Comparison of ENCODE assay signal across 1 cellular context in genomic region chr5:96942078-96942477, GRCh38.
TF ChIP-seq lines count a peak whose summit lies in the region.

No MANE protein-coding gene starts in this region.

TF ChIP-seq in IMR-90, 13 proteins besides CTCF, POLR2A, EP300 and RAD21 (continued from another document):
- TF ChIP-seq RCOR1 (IDR thresholded peaks at IDR 0.05; ENCODE audit: insufficient replicate concordance, low read length) (no peak), SMC3 (IDR thresholded peaks at IDR 0.05; ENCODE audit: low read depth, low read length) (no peak), MXI1 (IDR thresholded peaks at IDR 0.05; ENCODE audit: borderline replicate concordance, low read depth, low read length) (no peak), NFE2L2 (IDR thresholded peaks at IDR 0.05; ENCODE audit: low read depth, low read length) (no peak), RFX5 (IDR thresholded peaks at IDR 0.05; ENCODE audit: low read depth, low read length) (no peak), CHD1 (IDR thresholded peaks at IDR 0.05; ENCODE audit: low read depth, low read length) (no peak), CEBPB (IDR thresholded peaks at IDR 0.05; ENCODE audit: low read depth, low read length) (no peak), USF2 (IDR thresholded peaks at IDR 0.05; ENCODE audit: low read depth, low read length) (no peak), ELK1 (IDR thresholded peaks at IDR 0.05; ENCODE audit: borderline replicate concordance, low read depth, low read length) (no peak), MAFK (IDR thresholded peaks at IDR 0.05; ENCODE audit: low read depth, low read length) (no peak), BHLHE40 (IDR thresholded peaks at IDR 0.05; ENCODE audit: low read depth, low read length) (no peak), FOS (IDR thresholded peaks at IDR 0.05; ENCODE audit: low read depth, low read length) (no peak)
